In the genomic region with DNA sequence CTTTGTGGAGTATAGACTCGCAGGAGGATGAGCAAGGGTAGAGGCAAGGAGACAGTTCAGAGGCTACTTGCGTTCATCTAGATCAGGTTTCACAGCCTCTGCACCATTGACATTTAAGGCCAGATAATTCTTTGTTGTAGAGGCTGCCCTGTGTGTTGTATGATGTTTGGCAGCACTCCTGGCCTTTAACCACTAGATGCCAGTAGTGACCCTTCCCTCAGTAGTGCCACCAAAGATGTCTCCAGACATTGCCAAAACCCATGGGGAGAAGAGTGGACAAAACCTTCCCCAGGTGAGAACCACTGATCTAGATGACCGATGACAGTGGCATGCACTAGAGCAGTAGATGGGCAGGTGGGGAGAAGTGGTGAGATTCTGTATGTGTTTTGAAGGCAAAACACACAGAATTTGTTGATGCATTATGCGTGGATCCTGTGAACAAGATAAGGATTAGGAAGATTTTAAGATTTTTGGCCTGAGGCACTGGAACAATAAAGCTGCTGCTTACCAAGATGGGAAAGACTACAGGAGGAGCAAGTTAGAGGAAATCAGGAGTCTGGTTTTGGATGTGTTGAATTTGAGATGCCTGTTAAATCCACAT, we compare ENCODE assay signal across 8 cellular contexts. TPM values are rescaled to one million over a fixed set of nuclear protein-coding genes. Genes with fewer than 3 reads are reported as not detected.
DNase-seq lines count a peak whose midpoint lies in the region; ATAC-seq and TF ChIP-seq lines count a peak whose summit lies in the region.

No MANE protein-coding gene starts in this region.

- H3K27ac Mint-ChIP-seq in progenitor cell of endocrine pancreas, result no peak overlapping the region

- ATAC-seq in Right ventricle myocardium inferior, result peak; percentile 44
- no peak for ATAC-seq in HG03108 (IDR thresholded peaks at IDR 0.05; ENCODE audit: unreplicated experiment)

- DNase-seq in Right ventricle myocardium inferior (ENCODE audit: missing footprints), result no peak
- no peak for DNase-seq in cardiac septum (ENCODE audit: low spot score)
- DNase-seq in LHCN-M2 (ENCODE audit: low read depth), result peak; percentile 49
- peak; percentile 79 for DNase-seq in SKM-1 (lab: John Stamatoyannopoulos, UW; ENCODE audit: unreplicated experiment)
- peak; percentile 38 for DNase-seq in foreskin melanocyte
- no peak for DNase-seq in progenitor cell of endocrine pancreas (ENCODE audit: low spot score, unreplicated experiment)
- no peak for DNase-seq in GM19240 (ENCODE audit: insufficient read length, low spot score)

- no peaks in the 10 kb centered on the region for H3K36me3 Mint-ChIP-seq in progenitor cell of endocrine pancreas (ENCODE audit: insufficient read depth)

- peak; percentile 55 for TF ChIP-seq CTCF in progenitor cell of endocrine pancreas (IDR thresholded peaks at IDR 0.05; ENCODE audit: unreplicated experiment)

- H3K9me3 Mint-ChIP-seq in progenitor cell of endocrine pancreas (ENCODE audit: low read depth), result no peaks in the 10 kb centered on the region

- peaks cover 2% of the 10 kb centered on the region for H3K4me1 Mint-ChIP-seq in progenitor cell of endocrine pancreas (ENCODE audit: low read depth)

- intact Hi-C loops in Right ventricle myocardium inferior (cut with DNase I), result loop anchor here (2.0 kb wide), 1 partner anchor 140 kb away; no protein-coding TSS in a partner anchor
- intact Hi-C loops in cardiac septum (cut with DNase I), result no loop called here

- H3K4me3 Mint-ChIP-seq in progenitor cell of endocrine pancreas (ENCODE audit: low read depth), result no peak overlapping the region

- no peaks in the 10 kb centered on the region for H3K27me3 Mint-ChIP-seq in progenitor cell of endocrine pancreas

RNA-seq across cellular contexts. Expression of a gene that starts 9.9 kb away (rescaled TPM):
- total RNA-seq in Right ventricle myocardium inferior (28.1 TPM), cardiac septum (19.4 TPM), LHCN-M2 (2014; rRNA removed) (20.4 and 22.7 TPM in 2 replicates), progenitor cell of endocrine pancreas (45.2 and 48.3 TPM in 2 replicates)
- 9.3 TPM for polyA plus RNA-seq in LHCN-M2 (2012)

Comparison
In these comparisons a context has a peak if more than half of its experiments do, and no peak if none do; other contexts are left out.
1. DNase-seq: peak in LHCN-M2 (single experiment), SKM-1 (single experiment) and foreskin melanocyte (single experiment); none in Right ventricle myocardium inferior (single experiment), cardiac septum (single experiment), progenitor cell of endocrine pancreas (single experiment) and GM19240 (single experiment).